ENCODE assay signal across 8 cellular contexts in genomic region chr6:2853766-2854393, GRCh38. TPM values are rescaled to one million over a fixed set of nuclear protein-coding genes. Genes with fewer than 3 reads are reported as not detected.
DNase-seq lines count a peak whose midpoint lies in the region; ATAC-seq and TF ChIP-seq lines count a peak whose summit lies in the region.

No MANE protein-coding gene starts in this region.

- H2AFZ ChIP-seq in OCI-LY7 (ENCODE audit: low read length): peak overlapping the region; percentile 47; the same call in 1 of the 2 replicates

- H3K9me2 ChIP-seq in OCI-LY7 (ENCODE audit: insufficient read depth, low read length): no peaks in the 10 kb centered on the region

- 7 to 18% (median 15%) methylated on average over 14 of the region's 14 CpGs for WGBS in ovary, 3 donors
- WGBS in transverse colon (ENCODE audit: low coverage in 1 of 2), 2 donors: 10 to 15% methylated on average over 6 to 14 of the region's 14 CpGs
- WGBS in lower leg skin, 2 donors: 8 to 10% methylated on average over 14 of the region's 14 CpGs

- peak overlapping the region; percentile 75 for H3K4me3 Mint-ChIP-seq in activated T-cell treated with anti-CD3 and anti-CD28 coated beads, Interleukin-2, amount 50 U/mL, for 24 hours

- BruUV-seq in OCI-LY7 (replicated peaks; lab: Mats Ljungman, UMichigan): no TSS peak

- no peaks in the 10 kb centered on the region for H3K27me3 Mint-ChIP-seq in activated T-cell treated with anti-CD3 and anti-CD28 coated beads, Interleukin-2, amount 50 U/mL, for 24 hours

- CTCF ChIA-PET in AG04450 (lab: Charles Lee): interaction anchor here (0.6 to 3.0 kb wide), 11 partner anchors 9 to 200 kb away, joined by 3 to 19 read pairs (median 4); partner anchors contain the start of gene MYLK4
- CTCF ChIA-PET in OCI-LY7 (lab: Charles Lee; ENCODE audit: unreplicated experiment): no interaction called here

- peaks cover 3% of the 10 kb centered on the region for H3K9me3 Mint-ChIP-seq in activated T-cell treated with anti-CD3 and anti-CD28 coated beads, Interleukin-2, amount 50 U/mL, for 24 hours

- H3K4me1 ChIP-seq in OCI-LY7 (ENCODE audit: insufficient read depth, low read length, poor library complexity, severe bottlenecking) (peaks cover 84% of the 10 kb centered on the region), ovary (ENCODE audit: insufficient read depth) (peaks cover 10% of the 10 kb centered on the region), transverse colon (peaks cover 16 to 29% (median 22%) of the 10 kb centered on the region in 4 donors)

- peaks cover 62% of the 10 kb centered on the region for H3K79me2 ChIP-seq in OCI-LY7 (ENCODE audit: insufficient read depth, low read depth, low read length)

- no peak for TF ChIP-seq POLR2A in ovary (IDR thresholded peaks at IDR 0.05)
- TF ChIP-seq POLR2A in transverse colon (IDR thresholded peaks at IDR 0.05): no peak
- TF ChIP-seq POLR2A in lower leg skin (IDR thresholded peaks at IDR 0.05): no peak

- H3K27ac Mint-ChIP-seq in activated T-cell treated with anti-CD3 and anti-CD28 coated beads, Interleukin-2, amount 50 U/mL, for 24 hours: peak overlapping the region; percentile 100

- H3K4me1 Mint-ChIP-seq in activated T-cell treated with anti-CD3 and anti-CD28 coated beads, Interleukin-2, amount 50 U/mL, for 24 hours (ENCODE audit: low read depth): peaks cover 76% of the 10 kb centered on the region

- TF ChIP-seq CTCF in AG04450 (IDR thresholded peaks at IDR 0.05; ENCODE audit: low read depth, low read length) (peak; percentile 58), OCI-LY7 (conservative IDR thresholded peaks at IDR 0.05; ENCODE audit: low read length) (peak; percentile 69), fibroblast of pulmonary artery (IDR thresholded peaks at IDR 0.05; ENCODE audit: low read length, missing control alignments) (peak; percentile 48), ovary (IDR thresholded peaks at IDR 0.05) (peak in 1 of 3 donors; percentile 30), transverse colon (IDR thresholded peaks at IDR 0.05) (peak; percentile 24 to 52 (median 35)), lower leg skin (IDR thresholded peaks at IDR 0.05) (no peak)

- in situ Hi-C loops in transverse colon (cut with MboI; ENCODE audit: low pct_ligation_motif_present in 1 of 4, low pct_unique_long_range_greater_than_20kb in 1 of 4, low sequenced_read_pairs in 3 of 4): loop anchor here in 2 of 4 donors (10.0 kb wide), 2 partner anchors 51 to 81 kb away; partner anchors contain the start of gene SERPINB9 (in 1 of the 2)

- ATAC-seq in GM21717 (IDR thresholded peaks at IDR 0.05; ENCODE audit: unreplicated experiment): peak; percentile 33

- H3K27ac ChIP-seq in AG04450 (ENCODE audit: low read depth, low read length): peak overlapping the region; percentile 96
- peak overlapping the region; percentile 99 for H3K27ac ChIP-seq in OCI-LY7 (ENCODE audit: low read depth, low read length, poor library complexity, severe bottlenecking)
- H3K27ac ChIP-seq in ovary: peak overlapping the region; percentile 18 to 64
- peak overlapping the region; percentile 49 to 63 (median 56) for H3K27ac ChIP-seq in transverse colon

- H3K4me2 ChIP-seq in OCI-LY7 (ENCODE audit: low read length): peak overlapping the region; percentile 77

- POLR2A ChIA-PET in AG04450 (lab: Yijun Ruan, JAX): no interaction called here
- POLR2A ChIA-PET in OCI-LY7 (lab: Charles Lee): interaction anchor here (0.7 to 1.6 kb wide), 3 partner anchors 12 to 98 kb away, joined by 3 read pairs; no protein-coding TSS in a partner anchor

- H3K9me3 ChIP-seq in AG04450 (ENCODE audit: control insufficient read depth, insufficient read depth, low read length) (no peaks in the 10 kb centered on the region), OCI-LY7 (ENCODE audit: low read length) (no peaks in the 10 kb centered on the region), ovary (no peaks in the 10 kb centered on the region), transverse colon (no peaks in the 10 kb centered on the region)

- H4K20me1 ChIP-seq in OCI-LY7 (ENCODE audit: insufficient read depth, low read length): no peaks in the 10 kb centered on the region

- no peak for TF ChIP-seq EP300 in ovary (IDR thresholded peaks at IDR 0.05)
- no peak for TF ChIP-seq EP300 in transverse colon (IDR thresholded peaks at IDR 0.05; ENCODE audit: low read depth)

- intact Hi-C loops in OCI-LY7 (cut with micrococcal nuclease; ENCODE audit: unreplicated experiment): no loop called here
- intact Hi-C loops in ovary (cut with DNase I): loop anchor here in 1 of 4 donors (10.0 kb wide), 1 partner anchor 61 kb away; no protein-coding TSS in a partner anchor
- intact Hi-C loops in transverse colon (cut with DNase I; ENCODE audit: low total_unique reads): no loop called here
- intact Hi-C loops in lower leg skin (cut with DNase I; ENCODE audit: low total_unique reads): loop anchor here (10.0 kb wide), 1 partner anchor 61 kb away; no protein-coding TSS in a partner anchor

- H3K36me3 Mint-ChIP-seq in activated T-cell treated with anti-CD3 and anti-CD28 coated beads, Interleukin-2, amount 50 U/mL, for 24 hours (ENCODE audit: low read depth): peaks cover 3% of the 10 kb centered on the region

- no peak for DNase-seq in AG04450 (ENCODE audit: low read depth, low spot score)
- peak; percentile 70 for DNase-seq in OCI-LY7 (ENCODE audit: low spot score)
- peak; percentile 86 for DNase-seq in activated T-cell treated with anti-CD3 and anti-CD28 coated beads, Interleukin-2, amount 50 U/mL, for 24 hours
- peak; percentile 86 for DNase-seq in fibroblast of pulmonary artery (ENCODE audit: low read depth)
- peak in 1 of 5 donors; percentile 61 for DNase-seq in ovary
- peak; percentile 54 for DNase-seq in transverse colon
- no peak for DNase-seq in lower leg skin (ENCODE audit: low spot score in 2 of 2)

- H3K27me3 ChIP-seq in AG04450 (ENCODE audit: control insufficient read depth, insufficient read depth, low read length) (no peaks in the 10 kb centered on the region), ovary (no peaks in the 10 kb centered on the region), transverse colon (no peaks in the 10 kb centered on the region)

- H3K4me3 ChIP-seq in AG04450 (ENCODE audit: low read depth, low read length) (peak overlapping the region; percentile 57), OCI-LY7 (ENCODE audit: low read depth, low read length, poor library complexity, severe bottlenecking) (peak overlapping the region; percentile 30), fibroblast of pulmonary artery (replicated peaks; ENCODE audit: low read depth, low read length) (peak overlapping the region; percentile 40), ovary (peak overlapping the region; percentile 28), transverse colon (peak overlapping the region in 3 of 4 donors; percentile 21 to 46 (median 31)), lower leg skin (ENCODE audit: low read depth, poor library complexity, severe bottlenecking) (no peak overlapping the region)

- peaks cover 23% of the 10 kb centered on the region for H3K36me3 ChIP-seq in OCI-LY7 (ENCODE audit: insufficient read depth, low read length)
- H3K36me3 ChIP-seq in ovary: no peaks in the 10 kb centered on the region
- H3K36me3 ChIP-seq in transverse colon: no peaks in the 10 kb centered on the region

RNA-seq across cellular contexts. Expression of gene SERPINB1, which starts 12.2 kb away (rescaled TPM):
- polyA plus RNA-seq in AG04450 (2011; rRNA removed): 17.7 and 22.4 TPM in 2 replicates
- 7.1 and 8.9 TPM in 2 replicates for polyA minus RNA-seq in AG04450 (2011; rRNA and poly(A)+ RNA removed)
- total RNA-seq in OCI-LY7 (2014; rRNA removed; shearing (Covaris generic)): 1.2 and 1.3 TPM in 2 replicates
- 3.5 and 5.0 TPM in 2 replicates for total RNA-seq in OCI-LY7 (2022)
- 10 to 100 TPM; 13.5 to 38.1 (median 27.7) TPM for total RNA-seq in ovary
- 10 to 100 TPM; 25.9 to 57.0 TPM for polyA plus RNA-seq in ovary
- 100 to 1,000 TPM in 2 of 4 donors, 10 to 100 TPM in 2; 22.3 to 140 (median 88.4) TPM for total RNA-seq in transverse colon
- 10 to 100 TPM; 12.6 to 41.1 (median 17.6) TPM for total RNA-seq in lower leg skin

RNA-seq across cellular contexts. Expression of gene SERPINB9, which starts 49.2 kb away (rescaled TPM):
- polyA plus RNA-seq in AG04450 (2011; rRNA removed) (4.3 and 5.0 TPM in 2 replicates), ovary (1 to 10 TPM; 1.9 to 6.9 TPM)
- polyA minus RNA-seq in AG04450 (2011; rRNA and poly(A)+ RNA removed): 4.4 and 6.6 TPM in 2 replicates
- total RNA-seq in OCI-LY7 (2014; rRNA removed; shearing (Covaris generic)): 74.7 and 78.4 TPM in 2 replicates
- total RNA-seq in OCI-LY7 (2022) (166 and 167 TPM in 2 replicates), ovary (10 to 100 TPM in 2 of 7 donors, 1 to 10 TPM in 5; 3.0 to 14.6 (median 3.8) TPM), transverse colon (1 to 10 TPM; 1.4 to 8.7 (median 6.1) TPM), lower leg skin (1 to 10 TPM in 2 of 4 donors, under 1 TPM in 2; 0.42 to 3.9 (median 1.5) TPM)

Comparison
In these comparisons a context has a peak if more than half of its experiments do, and no peak if none do; other contexts are left out.
1. DNase-seq: peak in OCI-LY7 (single experiment), activated T-cell treated with anti-CD3 and anti-CD28 coated beads, Interleukin-2, amount 50 U/mL, for 24 hours (single experiment), fibroblast of pulmonary artery (single experiment) and transverse colon (single experiment); none in AG04450 (single experiment) and lower leg skin (0 of 2).
2. H3K27ac ChIP-seq: peak in every context shown above with its lines; median percentile 99 in OCI-LY7; 96 in AG04450; 56 in transverse colon; 41 in ovary.
3. CTCF ChIP-seq: peak in AG04450 (single experiment), OCI-LY7 (single experiment), fibroblast of pulmonary artery (single experiment) and transverse colon (5 of 5); none in lower leg skin (0 of 3).
4. RNA of gene SERPINB9, which starts 49.2 kb away (total RNA-seq): 74.7 to 167 TPM in OCI-LY7; 1.4 to 8.7 TPM in transverse colon, 3.0 to 14.6 TPM in ovary and 0.42 to 3.9 TPM in lower leg skin; every median in the first group is over 4 times any median in the second.